ENCODE assay signal across 9 cellular contexts in the genomic region with DNA sequence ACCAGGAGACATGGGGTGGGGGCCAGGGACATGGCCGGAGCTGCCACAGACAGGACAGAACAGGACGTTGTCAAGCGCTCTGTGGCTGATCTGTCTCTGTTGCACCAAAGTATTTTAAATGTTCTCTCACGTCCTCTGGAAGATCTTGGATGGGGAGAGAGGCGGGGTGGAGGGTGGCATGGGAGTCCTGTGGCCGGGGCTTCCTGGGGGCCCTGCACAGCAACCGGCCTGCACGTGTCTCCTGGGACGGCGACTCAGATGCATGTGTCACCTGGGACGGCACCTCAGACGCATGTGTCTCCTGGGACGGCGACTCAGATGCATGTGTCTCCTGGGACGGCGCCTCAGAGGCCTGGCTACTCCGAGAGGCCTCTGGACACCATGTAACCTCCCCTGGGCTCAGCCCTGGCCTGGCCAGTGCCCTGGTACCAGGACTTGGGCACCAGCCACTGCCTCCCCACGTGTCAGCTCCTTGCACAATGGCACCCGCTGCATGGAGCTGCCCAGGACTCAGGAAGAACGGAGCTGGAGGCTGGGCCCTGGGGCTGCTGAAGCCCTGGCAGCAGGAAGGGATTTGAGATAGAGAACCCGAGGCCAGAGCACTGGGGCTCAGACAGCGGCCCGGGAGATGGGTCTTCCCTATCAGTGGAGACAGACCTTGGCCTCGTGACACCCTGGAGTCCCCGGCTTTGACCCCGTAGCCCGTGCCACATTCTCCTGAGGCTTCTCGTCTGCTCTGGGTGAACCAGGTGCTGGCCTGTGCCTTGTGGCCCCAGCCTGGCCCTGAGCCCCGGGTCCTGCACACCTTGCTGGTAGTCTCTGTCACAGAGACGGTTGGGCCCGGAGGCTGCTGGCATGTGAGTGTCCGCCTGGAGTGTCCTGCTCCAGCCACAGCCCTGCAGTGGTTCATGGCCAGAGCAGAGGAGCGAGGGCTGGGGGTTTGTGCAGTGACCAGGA. TPM values are rescaled to one million over a fixed set of nuclear protein-coding genes. Genes with fewer than 3 reads are reported as not detected.
DNase-seq lines count a peak whose midpoint lies in the region; ATAC-seq and TF ChIP-seq lines count a peak whose summit lies in the region.
"Had no signal": no experiment of that assay in that cellular context is flagged by ENCODE, and none has a peak within 500 bp of the region (broad histone marks: within the 10 kb centered on the region; RNA-seq: fewer than 3 reads in every experiment).

No MANE protein-coding gene starts in this region.

- in situ Hi-C loops in HAP-1 (cut with MboI; ENCODE audit: low sequenced_read_pairs) = loop anchor here (5.0 kb wide), 2 partner anchors 85 to 260 kb away; partner anchors contain the start of gene PCBP3
- in situ Hi-C loops in GM13977 (cut with MboI; ENCODE audit: low pct_unique_long_range_greater_than_20kb, low sequenced_read_pairs, unreplicated experiment) = loop anchor here (25.0 kb wide), 1 partner anchor 280 kb away; no protein-coding TSS in a partner anchor

- no peak for ATAC-seq in HG02623 (IDR thresholded peaks at IDR 0.05; ENCODE audit: unreplicated experiment)

- TF ChIP-seq CTCF in BE2C (IDR thresholded peaks at IDR 0.05; ENCODE audit: low read depth, low read length) = no peak
- no peak for TF ChIP-seq CTCF in GM13977 (IDR thresholded peaks at IDR 0.05; ENCODE audit: extremely low read depth, insufficient read depth, missing control alignments)

- H3K27me3 ChIP-seq in BE2C (no peaks in the 10 kb centered on the region), HAP-1 (ENCODE audit: low read depth) (no peaks in the 10 kb centered on the region), adipocyte (replicated peaks; ENCODE audit: control insufficient read depth, insufficient read depth, low read length) (peaks cover 13% of the 10 kb centered on the region)

- peak overlapping the region; percentile 84 for H3K9ac ChIP-seq in adipocyte (ENCODE audit: low read length)

- H3K36me3 ChIP-seq in BE2C = no peaks in the 10 kb centered on the region
- H3K36me3 ChIP-seq in HAP-1 (replicated peaks) = no peaks in the 10 kb centered on the region
- H3K36me3 ChIP-seq in adipocyte (ENCODE audit: control insufficient read depth, insufficient read depth, low read length, severe bottlenecking) = no peaks in the 10 kb centered on the region

- no peak for DNase-seq in BE2C
- no peak for DNase-seq in HAP-1 (ENCODE audit: low spot score in 2 of 2)
- no peak for DNase-seq in adipocyte (ENCODE audit: low read depth)
- DNase-seq in mesenteric fat pad (ENCODE audit: low spot score) = peak; percentile 88
- no peak for DNase-seq in pons (ENCODE audit: low spot score)
- no peak for DNase-seq in GM13977 (ENCODE audit: low spot score)
- no peak for DNase-seq in D341Med (ENCODE audit: low spot score)
- DNase-seq: effector memory CD4-positive, alpha-beta T cell had no signal

- H3K4me1 ChIP-seq in BE2C = peaks cover 8% of the 10 kb centered on the region
- no peaks in the 10 kb centered on the region; the same call in 1 of the 2 replicates for H3K4me1 ChIP-seq in HAP-1
- peaks cover 12% of the 10 kb centered on the region for H3K4me1 ChIP-seq in adipocyte (ENCODE audit: control insufficient read depth, insufficient read depth, low read length)

- no peaks in the 10 kb centered on the region for H3K9me3 ChIP-seq in BE2C
- no peaks in the 10 kb centered on the region for H3K9me3 ChIP-seq in HAP-1
- no peaks in the 10 kb centered on the region for H3K9me3 ChIP-seq in adipocyte (ENCODE audit: control insufficient read depth, low read length)

- H3K4me3 ChIP-seq in BE2C (ENCODE audit: low read depth, low read length) (peak overlapping the region; percentile 40), HAP-1 (peak overlapping the region; percentile 43; the same call in 1 of the 2 replicates), adipocyte (ENCODE audit: low read length) (peak overlapping the region; percentile 75)

RNA-seq across cellular contexts. Expression of gene SLC19A1, which starts 14.7 kb away (rescaled TPM):
- polyA plus RNA-seq in BE2C (2012; ENCODE audit: insufficient read depth, insufficient read length, low read depth) = 63.1 TPM
- 21.7 TPM for total RNA-seq in mesenteric fat pad
